In the genomic region with DNA sequence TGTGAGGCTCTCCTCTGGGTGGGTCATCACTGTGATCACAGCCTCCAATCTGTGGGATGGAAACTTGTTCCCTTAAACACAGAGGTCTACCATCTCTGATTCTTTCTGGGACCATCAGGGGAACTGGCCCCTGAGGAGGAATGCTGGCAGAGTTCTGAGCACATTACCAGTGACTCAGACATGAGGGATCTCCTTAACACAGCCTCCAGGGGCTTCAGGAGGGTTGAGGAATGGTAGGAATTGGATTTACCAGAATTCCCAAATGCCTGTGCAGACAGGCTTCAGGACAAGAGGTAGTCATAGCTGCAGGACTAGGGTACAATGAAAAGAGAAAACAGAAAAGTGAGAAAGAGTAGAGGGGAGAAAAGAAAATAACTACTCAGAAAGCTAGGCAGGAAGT, we compare ENCODE assay signal across 18 cellular contexts.
"Had no signal": no experiment of that assay in that cellular context is flagged by ENCODE, and none has a peak within 500 bp of the region (broad histone marks: within the 10 kb centered on the region; RNA-seq: fewer than 3 reads in every experiment).

No MANE protein-coding gene starts in this region.

- H3K4me3 ChIP-seq: body of pancreas, left ventricle myocardium inferior, right atrium auricular region, skin epidermis, thoracic aorta had no signal

- DNase-seq: activated CD4-positive, alpha-beta T cell treated with anti-CD3 and anti-CD28 coated beads for 36 hours; activated CD4-positive, alpha-beta T cell treated with anti-CD3 and anti-CD28 coated beads, Interleukin-2, amount 50 U/mL, for 48 hours; body of pancreas; caudate nucleus; endodermal cell; foreskin melanocyte; glutamatergic neuron; hippocampal formation; left ventricle myocardium inferior; stimulated activated CD4-positive, alpha-beta T cell treated with anti-CD3 and anti-CD28 coated beads, Interleukin-15, amount 100 ng/mL, for 24 hours; stimulated activated CD4-positive, alpha-beta T cell treated with anti-CD3 and anti-CD28 coated beads, Interleukin-4, amount 100 ng/mL, for 1 hour had no signal

- H3K9me3 Mint-ChIP-seq: endodermal cell; T-helper 2 cell treated with Interferon-gamma antibody and Interleukin-4, amounts not matched to agents 5 μg/mL and 100 μg/mL, for 36 hours had no signal

- H3K27me3 Mint-ChIP-seq: activated CD4-positive, alpha-beta T cell treated with anti-CD3 and anti-CD28 coated beads for 36 hours; activated naive CD8-positive, alpha-beta T cell had no signal

- H3K4me1 ChIP-seq: body of pancreas, left ventricle myocardium inferior, right atrium auricular region had no signal

- H3K27ac ChIP-seq: body of pancreas, left ventricle myocardium inferior, right atrium auricular region, skin epidermis, thoracic aorta had no signal

- H3K9me3 ChIP-seq: body of pancreas had no signal

- H3K27me3 ChIP-seq: body of pancreas, right atrium auricular region had no signal

- H3K4me1 Mint-ChIP-seq: neural crest cell had no signal

- H3K4me3 Mint-ChIP-seq: activated CD4-positive, alpha-beta T cell treated with anti-CD3 and anti-CD28 coated beads for 36 hours; activated naive CD8-positive, alpha-beta T cell; endodermal cell; neural crest cell; T-helper 2 cell treated with Interferon-gamma antibody and Interleukin-4, amounts not matched to agents 5 μg/mL and 100 μg/mL, for 36 hours; WTC11 had no signal

- H3K27ac Mint-ChIP-seq: activated CD4-positive, alpha-beta T cell treated with anti-CD3 and anti-CD28 coated beads for 36 hours; activated naive CD8-positive, alpha-beta T cell; endodermal cell; T-helper 2 cell treated with Interferon-gamma antibody and Interleukin-4, amounts not matched to agents 5 μg/mL and 100 μg/mL, for 36 hours; WTC11 had no signal

- H3K36me3 ChIP-seq: left ventricle myocardium inferior, right atrium auricular region, thoracic aorta had no signal
